Comparison of ENCODE assay signal across 23 cellular contexts in genomic region chr3:108357042-108357441, GRCh38.
"Had no signal": no experiment of that assay in that cellular context is flagged by ENCODE, and none has a peak within 500 bp of the region (broad histone marks: within the 10 kb centered on the region; RNA-seq: fewer than 3 reads in every experiment).

No MANE protein-coding gene starts in this region.

- H3K4me1 Mint-ChIP-seq: stimulated activated effector memory CD8-positive, alpha-beta T cell treated with anti-CD3 and anti-CD28 coated beads, Interleukin-12 subunit alpha, Interleukin-12 subunit beta, amount 100 ng/mL, for 72 hours; stimulated activated memory B cell treated with anti-CD40 and anti-IgM and Interleukin-4, amounts not matched to agents 10 μg/mL and 1 μg/mL and 100 μg/mL, for 72 hours; stimulated activated naive CD8-positive, alpha-beta T cell treated with anti-CD3 and anti-CD28 coated beads, Interleukin-15, amount 100 ng/mL, for 72 hours had no signal

- H3K36me3 Mint-ChIP-seq: stimulated activated effector memory CD8-positive, alpha-beta T cell treated with anti-CD3 and anti-CD28 coated beads, Interleukin-12 subunit alpha, Interleukin-12 subunit beta, amount 100 ng/mL, for 72 hours; stimulated activated memory B cell treated with anti-CD40 and anti-IgM and Interleukin-4, amounts not matched to agents 10 μg/mL and 1 μg/mL and 100 μg/mL, for 72 hours; type B pancreatic cell had no signal

- DNase-seq: stimulated activated CD4-positive, alpha-beta T cell treated with anti-CD3 and anti-CD28 coated beads, Interleukin-2, amount 100 ng/mL, for 48 hours; stimulated activated CD4-positive, alpha-beta T cell treated with anti-CD3 and anti-CD28 coated beads, Interleukin-4, amount 100 ng/mL, for 1 hour; stimulated activated CD4-positive, alpha-beta T cell treated with anti-CD3 and anti-CD28 coated beads, Interleukin-4, amount 100 ng/mL, for 24 hours; stimulated activated CD4-positive, alpha-beta T cell treated with anti-CD3 and anti-CD28 coated beads, Interleukin-4, amount 100 ng/mL, for 4 hours; stimulated activated CD8-positive, alpha-beta memory T cell treated with anti-CD3 and anti-CD28 coated beads, Interleukin-4, amount 100 ng/mL, for 48 hours; stimulated activated naive CD4-positive, alpha-beta T cell; stimulated activated naive CD4-positive, alpha-beta T cell treated with Interleukin-2 at 50 U/mL for 16 hours; stimulated activated naive CD8-positive, alpha-beta T cell treated with anti-CD3 and anti-CD28 coated beads, Interleukin-15, amount 100 ng/mL, for 72 hours; stimulated activated naive CD8-positive, alpha-beta T cell treated with anti-CD3 and anti-CD28 coated beads, Interleukin-15, Interleukin-2, amounts not matched to agents 100 U/mL and 50 U/mL, for 24 hours; stomach; substantia nigra; testis; thyroid gland; tibial artery; transverse colon; trophoblast cell; upper lobe of left lung; upper lobe of right lung; uterus had no signal

- H3K9me3 Mint-ChIP-seq: stimulated activated effector memory CD8-positive, alpha-beta T cell treated with anti-CD3 and anti-CD28 coated beads, Interleukin-12 subunit alpha, Interleukin-12 subunit beta, amount 100 ng/mL, for 72 hours; stimulated activated memory B cell treated with anti-CD40 and anti-IgM and Interleukin-4, amounts not matched to agents 10 μg/mL and 1 μg/mL and 100 μg/mL, for 72 hours; stimulated activated naive CD8-positive, alpha-beta T cell treated with anti-CD3 and anti-CD28 coated beads, Interleukin-15, Interleukin-2, amounts not matched to agents 100 ng/mL and 50 ng/mL, for 24 hours had no signal

- H3K27ac Mint-ChIP-seq: stimulated activated effector memory CD8-positive, alpha-beta T cell treated with anti-CD3 and anti-CD28 coated beads, Interleukin-12 subunit alpha, Interleukin-12 subunit beta, amount 100 ng/mL, for 72 hours; stimulated activated memory B cell treated with anti-CD40 and anti-IgM and Interleukin-4, amounts not matched to agents 10 μg/mL and 1 μg/mL and 100 μg/mL, for 72 hours; stimulated activated naive CD8-positive, alpha-beta T cell treated with anti-CD3 and anti-CD28 coated beads, Interleukin-15, amount 100 ng/mL, for 72 hours; stimulated activated naive CD8-positive, alpha-beta T cell treated with anti-CD3 and anti-CD28 coated beads, Interleukin-15, Interleukin-2, amounts not matched to agents 100 ng/mL and 50 ng/mL, for 24 hours; type B pancreatic cell had no signal

- H3K4me3 Mint-ChIP-seq: stimulated activated effector memory CD8-positive, alpha-beta T cell treated with anti-CD3 and anti-CD28 coated beads, Interleukin-12 subunit alpha, Interleukin-12 subunit beta, amount 100 ng/mL, for 72 hours; stimulated activated memory B cell treated with anti-CD40 and anti-IgM and Interleukin-4, amounts not matched to agents 10 μg/mL and 1 μg/mL and 100 μg/mL, for 72 hours; stimulated activated naive CD8-positive, alpha-beta T cell treated with anti-CD3 and anti-CD28 coated beads, Interleukin-15, amount 100 ng/mL, for 72 hours; stimulated activated naive CD8-positive, alpha-beta T cell treated with anti-CD3 and anti-CD28 coated beads, Interleukin-15, Interleukin-2, amounts not matched to agents 100 ng/mL and 50 ng/mL, for 24 hours; type B pancreatic cell had no signal

- ATAC-seq: stimulated activated effector memory CD8-positive, alpha-beta T cell treated with anti-CD3 and anti-CD28 coated beads, Interleukin-12 subunit alpha, Interleukin-12 subunit beta, amount 100 ng/mL, for 72 hours; stimulated activated memory B cell treated with anti-CD40 and anti-IgM and Interleukin-4, amounts not matched to agents 10 μg/mL and 1 μg/mL and 100 μg/mL, for 72 hours; stimulated activated naive CD8-positive, alpha-beta T cell treated with anti-CD3 and anti-CD28 coated beads, Interleukin-15, amount 100 ng/mL, for 72 hours; stimulated activated naive CD8-positive, alpha-beta T cell treated with anti-CD3 and anti-CD28 coated beads, Interleukin-15, Interleukin-2, amounts not matched to agents 100 U/mL and 50 U/mL, for 24 hours; upper lobe of right lung had no signal

- H3K27me3 Mint-ChIP-seq: stimulated activated memory B cell treated with anti-CD40 and anti-IgM and Interleukin-4, amounts not matched to agents 10 μg/mL and 1 μg/mL and 100 μg/mL, for 72 hours; stimulated activated naive CD8-positive, alpha-beta T cell treated with anti-CD3 and anti-CD28 coated beads, Interleukin-15, amount 100 ng/mL, for 72 hours; stimulated activated naive CD8-positive, alpha-beta T cell treated with anti-CD3 and anti-CD28 coated beads, Interleukin-15, Interleukin-2, amounts not matched to agents 100 ng/mL and 50 ng/mL, for 24 hours; type B pancreatic cell had no signal
